27 cellular contexts compared by ENCODE assay signal in the genomic region with DNA sequence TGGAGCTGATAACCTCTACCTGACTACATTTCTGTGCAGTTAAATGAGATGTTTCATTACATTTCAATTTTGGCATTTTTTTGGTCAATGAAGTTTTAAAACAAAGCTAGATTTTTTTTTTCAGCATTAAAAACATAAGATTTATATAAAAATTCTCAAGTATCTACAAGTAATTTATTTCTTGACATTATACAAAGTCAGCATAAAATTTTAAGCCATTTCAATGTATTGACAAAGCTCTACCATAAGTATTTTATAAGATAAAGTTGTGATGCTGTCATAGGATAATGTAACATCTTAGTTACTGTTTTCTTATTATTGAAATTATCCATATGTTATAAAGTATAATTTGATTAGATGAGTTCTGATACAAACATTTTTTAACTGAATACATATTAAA.
"Had no signal": no experiment of that assay in that cellular context is flagged by ENCODE, and none has a peak within 500 bp of the region (broad histone marks: within the 10 kb centered on the region; RNA-seq: fewer than 3 reads in every experiment).

No MANE protein-coding gene starts in this region.

- FAIRE-seq: astrocyte, bronchial epithelial cell had no signal

- H3K4me3 ChIP-seq: coronary artery, dorsolateral prefrontal cortex had no signal

- H3K27me3 ChIP-seq: brain microvascular endothelial cell, dorsolateral prefrontal cortex had no signal

- ATAC-seq: activated T-cell treated with anti-CD3 and anti-CD28 coated beads, Interleukin-2, amount 50 U/mL, for 4 hours; activated T-helper 17 cell treated with anti-CD3 and anti-CD28 coated beads, Interleukin-2, amount 50 U/mL, for 72 hours; esophagus mucosa; WTC11 had no signal

- DNase-seq: activated CD4-positive, alpha-beta memory T cell treated with anti-CD3 and anti-CD28 coated beads, Interleukin-2, amount 10 ng/mL, durations not matched to agents 7 days and 5 days; activated CD4-positive, alpha-beta T cell treated with anti-CD3 and anti-CD28 coated beads for 1 hour; activated CD4-positive, alpha-beta T cell treated with anti-CD3 and anti-CD28 coated beads for 4 hours; activated CD4-positive, alpha-beta T cell treated with anti-CD3 and anti-CD28 coated beads, Interleukin-2, amount 10 ng/mL, durations not matched to agents 7 days and 5 days; activated CD4-positive, alpha-beta T cell treated with anti-CD3 and anti-CD28 coated beads, Interleukin-2, amount 50 U/mL, for 4 hours; activated CD8-positive, alpha-beta memory T cell treated with anti-CD3 and anti-CD28 coated beads, Interleukin-2, amount 50 U/mL, for 48 hours; activated effector memory CD4-positive, alpha-beta T cell treated with Interleukin-2 at 50 U/mL for 16 hours; activated gamma-delta T cell treated with Interleukin-2 at 50 U/mL for 16 hours; activated naive CD4-positive, alpha-beta T cell treated with anti-CD3 and anti-CD28 coated beads, Interleukin-2, amount 50 U/mL, for 16 hours; activated naive CD4-positive, alpha-beta T cell treated with Interleukin-2 at 50 U/mL for 16 hours; activated T-cell treated with anti-CD3 and anti-CD28 coated beads for 4 hours; activated T-cell treated with anti-CD3 and anti-CD28 coated beads, Interleukin-2, amount 50 U/mL, for 4 hours; amniotic stem cell; anterior cingulate cortex; brain microvascular endothelial cell; dorsolateral prefrontal cortex; effector memory CD4-positive, alpha-beta T cell; endodermal cell; foreskin fibroblast; head of caudate nucleus; T-helper 2 cell had no signal

- H3K27ac ChIP-seq: brain microvascular endothelial cell, coronary artery, dorsolateral prefrontal cortex had no signal

- H3K36me3 ChIP-seq: brain microvascular endothelial cell had no signal
